In the genomic region with DNA sequence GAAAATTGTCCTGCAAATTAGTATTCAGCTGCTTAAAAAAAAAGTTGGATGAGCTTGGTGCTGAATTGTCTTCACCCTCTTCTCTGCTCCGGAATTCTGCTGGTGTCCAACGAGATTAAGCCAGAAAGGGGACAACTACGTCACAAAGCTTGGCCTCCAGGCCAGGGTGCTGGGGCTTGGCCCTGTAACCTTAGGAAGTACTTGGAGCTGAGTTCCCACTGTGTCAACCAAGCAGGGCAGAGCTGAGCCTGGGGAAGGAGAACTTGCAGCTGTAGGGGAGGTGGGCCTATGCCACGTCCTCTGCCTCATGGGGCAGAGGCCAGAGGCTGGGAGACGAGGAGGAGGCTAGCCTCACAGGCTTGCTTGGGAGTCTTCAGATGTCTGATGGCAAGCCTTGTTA, we compare ENCODE assay signal across 18 cellular contexts.
DNase-seq lines count a peak whose midpoint lies in the region; ATAC-seq, FAIRE-seq and TF ChIP-seq lines count a peak whose summit lies in the region.
"Had no signal": no experiment of that assay in that cellular context is flagged by ENCODE, and none has a peak within 500 bp of the region (broad histone marks: within the 10 kb centered on the region; RNA-seq: fewer than 3 reads in every experiment).

No MANE protein-coding gene starts in this region.

- POLR2A ChIA-PET in A549 (lab: Yijun Ruan, JAX): no interaction called here
- POLR2A ChIA-PET in naive thymus-derived CD8-positive, alpha-beta T cell (lab: Charles Lee): no interaction called here

- H3K36me3 ChIP-seq in KOPT-K1 (ENCODE audit: insufficient read depth, low read length): peaks cover 16% of the 10 kb centered on the region

- no peak for TF ChIP-seq CTCF in A549 (IDR thresholded peaks at IDR 0.05)
- no peak for TF ChIP-seq CTCF in endothelial cell (IDR thresholded peaks at IDR 0.05; ENCODE audit: unreplicated experiment)

- DNase-seq in A549 (ENCODE audit: low read depth in 1 of 2, low spot score in 1 of 2) (no peak), left lobe of liver (ENCODE audit: low spot score) (no peak), mesenteric fat pad (ENCODE audit: low spot score) (peak; percentile 47), endothelial cell (ENCODE audit: low spot score) (no peak), globus pallidus (ENCODE audit: low spot score) (no peak)
- DNase-seq in naive thymus-derived CD8-positive, alpha-beta T cell: no peak
- DNase-seq: 8988T; CD8-positive, alpha-beta T cell; DMS 273 treated with DMSO at 0.1 percent for 48 hours; GDM1; GM23248 had no signal

- H3K4me3 Mint-ChIP-seq in naive thymus-derived CD8-positive, alpha-beta T cell: no peak overlapping the region
- no peak overlapping the region for H3K4me3 Mint-ChIP-seq in endothelial cell (ENCODE audit: unreplicated experiment)
- H3K4me3 Mint-ChIP-seq: B cell; CD8-positive, alpha-beta T cell had no signal

- H3K27ac ChIP-seq in A549 (peak overlapping the region; percentile 58 to 76; a peak in 3 of 6 replicates), KOPT-K1 (ENCODE audit: low read depth, low read length, poor library complexity, severe bottlenecking) (peak overlapping the region; percentile 12)
- H3K27ac ChIP-seq: BLaER1 treated with 17β-estradiol and CSF1 and Interleukin-3, amounts not matched to agents 10 nM and 100 nM; GM23248 had no signal

- no peak for TF ChIP-seq POLR2A in A549 (IDR thresholded peaks at IDR 0.05; ENCODE audit: low read length)

- TF ChIP-seq EP300 in A549 (IDR thresholded peaks at IDR 0.05): no peak

- no peak overlapping the region for H3K4me3 ChIP-seq in A549
- H3K4me3 ChIP-seq: BLaER1 treated with 17β-estradiol and CSF1 and Interleukin-3, amounts not matched to agents 10 nM and 100 nM; GM23248; HAP-1 had no signal

- peaks cover 12 to 47% (median 27%) of the 10 kb centered on the region in 3 donors for H3K36me3 Mint-ChIP-seq in naive thymus-derived CD8-positive, alpha-beta T cell
- peaks cover 40% of the 10 kb centered on the region for H3K36me3 Mint-ChIP-seq in endothelial cell (ENCODE audit: low read depth, unreplicated experiment)

- no peak for FAIRE-seq in A549 (lab: Jason Lieb, UNC)
- FAIRE-seq: GM12892, GM18507 had no signal

- no peak for ATAC-seq in A549
- peak; percentile 13 for ATAC-seq in left lobe of liver
- ATAC-seq in naive thymus-derived CD8-positive, alpha-beta T cell: no peak
- no peak for ATAC-seq in GM19328 (IDR thresholded peaks at IDR 0.05; ENCODE audit: unreplicated experiment)
- ATAC-seq: CD8-positive, alpha-beta T cell had no signal

- H3K27me3 Mint-ChIP-seq in naive thymus-derived CD8-positive, alpha-beta T cell: no peaks in the 10 kb centered on the region
- no peaks in the 10 kb centered on the region for H3K27me3 Mint-ChIP-seq in endothelial cell (ENCODE audit: unreplicated experiment)
- H3K27me3 Mint-ChIP-seq: B cell had no signal

- H3K9me3 ChIP-seq in A549: no peaks in the 10 kb centered on the region
- no peaks in the 10 kb centered on the region for H3K9me3 ChIP-seq in KOPT-K1 (ENCODE audit: insufficient read depth, low read length, poor library complexity, severe bottlenecking)
- H3K9me3 ChIP-seq: BLaER1 treated with 17β-estradiol and CSF1 and Interleukin-3, amounts not matched to agents 10 nM and 100 nM; HAP-1 had no signal

- TF ChIP-seq RAD21 in A549 (conservative IDR thresholded peaks at IDR 0.05 in 1 of 2, IDR thresholded peaks at IDR 0.05 in 1 of 2): no peak

- 95% methylated on average over 5 of the region's 5 CpGs for WGBS in A549 (ENCODE audit: missing lambda C conversion rate)

- no peaks in the 10 kb centered on the region for H3K9me3 Mint-ChIP-seq in naive thymus-derived CD8-positive, alpha-beta T cell
- no peaks in the 10 kb centered on the region for H3K9me3 Mint-ChIP-seq in endothelial cell (ENCODE audit: unreplicated experiment)
- H3K9me3 Mint-ChIP-seq: CD8-positive, alpha-beta T cell had no signal

- peaks cover 28% of the 10 kb centered on the region for H3K4me1 ChIP-seq in A549
- H3K4me1 ChIP-seq: HAP-1 had no signal

- CTCF ChIA-PET in A549 (lab: Yijun Ruan, JAX): interaction anchor here (1.4 to 1.8 kb wide), 2 partner anchors 52 to 241 kb away, joined by 6 to 8 read pairs; a partner anchor contains a TSS

- H3K4me2 ChIP-seq in A549: no peak overlapping the region; the same call in 2 of the 3 replicates
- H3K4me2 ChIP-seq: BLaER1 treated with 17β-estradiol and CSF1 and Interleukin-3, amounts not matched to agents 10 nM and 100 nM had no signal

- peak overlapping the region in 1 of 10 donors; percentile 50 for H3K27ac Mint-ChIP-seq in naive thymus-derived CD8-positive, alpha-beta T cell
- H3K27ac Mint-ChIP-seq in endothelial cell (ENCODE audit: unreplicated experiment): no peak overlapping the region
- H3K27ac Mint-ChIP-seq: B cell; CD8-positive, alpha-beta T cell had no signal

- H3K4me1 Mint-ChIP-seq in naive thymus-derived CD8-positive, alpha-beta T cell: peaks cover 9 to 16% (median 12%) of the 10 kb centered on the region in 4 donors
- peaks cover 7% of the 10 kb centered on the region for H3K4me1 Mint-ChIP-seq in endothelial cell (ENCODE audit: unreplicated experiment)
- H3K4me1 Mint-ChIP-seq: B cell had no signal

TF ChIP-seq in A549, 52 proteins besides CTCF, POLR2A, EP300 and RAD21:
- no peak for TF ChIP-seq FOSB (CRISPR knock-in tag; IDR thresholded peaks at IDR 0.05)
- TF ChIP-seq PHF8 (IDR thresholded peaks at IDR 0.05; ENCODE audit: borderline replicate concordance, low read depth): no peak
- no peak for TF ChIP-seq NFE2L2 (conservative IDR thresholded peaks at IDR 0.05; ENCODE audit: low read length)
- no peak for TF ChIP-seq HOXB5 (CRISPR knock-in tag; IDR thresholded peaks at IDR 0.05)
- TF ChIP-seq, protein P1, sequence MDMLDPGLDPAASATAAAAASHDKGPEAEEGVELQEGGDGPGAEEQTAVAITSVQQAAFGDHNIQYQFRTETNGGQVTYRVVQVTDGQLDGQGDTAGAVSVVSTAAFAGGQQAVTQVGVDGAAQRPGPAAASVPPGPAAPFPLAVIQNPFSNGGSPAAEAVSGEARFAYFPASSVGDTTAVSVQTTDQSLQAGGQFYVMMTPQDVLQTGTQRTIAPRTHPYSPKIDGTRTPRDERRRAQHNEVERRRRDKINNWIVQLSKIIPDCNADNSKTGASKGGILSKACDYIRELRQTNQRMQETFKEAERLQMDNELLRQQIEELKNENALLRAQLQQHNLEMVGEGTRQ (IDR thresholded peaks at IDR 0.05): no peak
- TF ChIP-seq ZSCAN20 (CRISPR knock-in tag; IDR thresholded peaks at IDR 0.05): no peak
- TF ChIP-seq HDAC2 (IDR thresholded peaks at IDR 0.05): no peak
- TF ChIP-seq ESRRA (IDR thresholded peaks at IDR 0.05; ENCODE audit: borderline replicate concordance, low read length): no peak
- TF ChIP-seq TP53 (CRISPR knock-in tag; IDR thresholded peaks at IDR 0.05): no peak
- no peak for TF ChIP-seq EHF (CRISPR knock-in tag; IDR thresholded peaks at IDR 0.05)
- TF ChIP-seq ZFP36 (IDR thresholded peaks at IDR 0.05; ENCODE audit: borderline replicate concordance, partially characterized antibody): no peak
- TF ChIP-seq BHLHE40 (IDR thresholded peaks at IDR 0.05; ENCODE audit: low read depth, low read length): no peak
- no peak for TF ChIP-seq TFCP2L1 (CRISPR knock-in tag; IDR thresholded peaks at IDR 0.05)
- TF ChIP-seq RNF2 (IDR thresholded peaks at IDR 0.05; ENCODE audit: borderline replicate concordance, low read depth): no peak
- no peak for TF ChIP-seq ZNF302 (CRISPR knock-in tag; IDR thresholded peaks at IDR 0.05)
- no peak for TF ChIP-seq JUNB (IDR thresholded peaks at IDR 0.05)
- no peak for TF ChIP-seq FOSL2 (IDR thresholded peaks at IDR 0.05)
- TF ChIP-seq FOSL2 (CRISPR knock-in tag; IDR thresholded peaks at IDR 0.05): no peak
- TF ChIP-seq POLR2AphosphoS2 (conservative IDR thresholded peaks at IDR 0.05; ENCODE audit: low read length): no peak
- no peak for TF ChIP-seq MYC (IDR thresholded peaks at IDR 0.05; ENCODE audit: borderline replicate concordance, low read length)
